Comparison of ENCODE assay signal across 8 cellular contexts in genomic region chrX:31266172-31267076, GRCh38.
DNase-seq lines count a peak whose midpoint lies in the region; ATAC-seq and TF ChIP-seq lines count a peak whose summit lies in the region.

No MANE protein-coding gene starts in this region.

- H3K27me3 ChIP-seq in right atrium auricular region (no peaks in the 10 kb centered on the region), rectal smooth muscle tissue (ENCODE audit: control insufficient read depth, insufficient read depth, low read length) (no peaks in the 10 kb centered on the region)

- H3K36me3 ChIP-seq in right atrium auricular region: no peaks in the 10 kb centered on the region
- H3K36me3 ChIP-seq in rectal smooth muscle tissue (ENCODE audit: control insufficient read depth, insufficient read depth, low read length): no peaks in the 10 kb centered on the region

- H3K27me3 Mint-ChIP-seq in IgD-negative memory B cell: no peaks in the 10 kb centered on the region
- peaks cover 16% of the 10 kb centered on the region for H3K27me3 Mint-ChIP-seq in activated naive CD8-positive, alpha-beta T cell

- DNase-seq in DMS 273 (lab: John Stamatoyannopoulos, UW; ENCODE audit: unreplicated experiment): peak; percentile 37
- DNase-seq in DMS 273 treated with DMSO at 0.1 percent for 48 hours (lab: John Stamatoyannopoulos, UW): no peak
- no peak for DNase-seq in right atrium auricular region (ENCODE audit: low spot score)
- no peak for DNase-seq in effector CD8-positive, alpha-beta T cell (lab: John Stamatoyannopoulos, UW)

- peak; percentile 92 for ATAC-seq in GM21619 (IDR thresholded peaks at IDR 0.05; ENCODE audit: unreplicated experiment)

- peaks cover 0 to 1% (median 0%) of the 10 kb centered on the region in 3 donors for H3K9me3 Mint-ChIP-seq in IgD-negative memory B cell
- no peaks in the 10 kb centered on the region for H3K9me3 Mint-ChIP-seq in activated naive CD8-positive, alpha-beta T cell (ENCODE audit: low read depth)

- no peaks in the 10 kb centered on the region for H3K9me3 ChIP-seq in right atrium auricular region

- peaks cover 2 to 10% (median 3%) of the 10 kb centered on the region in 3 donors for H3K4me1 Mint-ChIP-seq in IgD-negative memory B cell
- peaks cover 7% of the 10 kb centered on the region for H3K4me1 Mint-ChIP-seq in activated naive CD8-positive, alpha-beta T cell (ENCODE audit: low read depth)

- H3K4me3 ChIP-seq in right atrium auricular region (peak overlapping the region; percentile 62 to 65), rectal smooth muscle tissue (ENCODE audit: low read length) (peak overlapping the region; percentile 65)

- H3K27ac ChIP-seq in right atrium auricular region (peak overlapping the region; percentile 57 to 62), rectal smooth muscle tissue (ENCODE audit: low read depth, low read length) (peak overlapping the region; percentile 44)

- peak overlapping the region in 2 of 3 donors; percentile 49 to 66 for H3K27ac Mint-ChIP-seq in IgD-negative memory B cell
- H3K27ac Mint-ChIP-seq in activated naive CD8-positive, alpha-beta T cell: no peak overlapping the region

- peak in 1 of 2 donors; percentile 14 for TF ChIP-seq CTCF in right atrium auricular region (IDR thresholded peaks at IDR 0.05)

- H3K9ac ChIP-seq in rectal smooth muscle tissue (ENCODE audit: low read length): no peak overlapping the region

- H3K4me3 Mint-ChIP-seq in IgD-negative memory B cell: peak overlapping the region; percentile 54 to 91 (median 81)
- peak overlapping the region; percentile 49 for H3K4me3 Mint-ChIP-seq in activated naive CD8-positive, alpha-beta T cell

- peaks cover 1% of the 10 kb centered on the region for H3K36me3 Mint-ChIP-seq in IgD-negative memory B cell
- H3K36me3 Mint-ChIP-seq in activated naive CD8-positive, alpha-beta T cell: no peaks in the 10 kb centered on the region

- H3K4me1 ChIP-seq in right atrium auricular region (no peaks in the 10 kb centered on the region), rectal smooth muscle tissue (ENCODE audit: control insufficient read depth, insufficient read depth, low read length) (no peaks in the 10 kb centered on the region)
